8 cellular contexts compared by ENCODE assay signal in genomic region chr3:44762170-44762677, GRCh38. TPM values are rescaled to one million over a fixed set of nuclear protein-coding genes. Genes with fewer than 3 reads are reported as not detected.
DNase-seq lines count a peak whose midpoint lies in the region; ATAC-seq, FAIRE-seq and TF ChIP-seq lines count a peak whose summit lies in the region.

No MANE protein-coding gene starts in this region.

- H3K27me3 ChIP-seq in HepG2 (ENCODE audit: control insufficient read depth in 1 of 2, insufficient read depth in 2 of 2, low read length in 2 of 2) = no peaks in the 10 kb centered on the region; a peak in 2 of 5 replicates
- H3K27me3 ChIP-seq in upper lobe of right lung = no peaks in the 10 kb centered on the region

- peak overlapping the region; percentile 70 for H3K4me2 ChIP-seq in HepG2 (ENCODE audit: low read depth, low read length)

- intact Hi-C loops in HepG2 (cut with micrococcal nuclease; ENCODE audit: unreplicated experiment) = loop anchor here (10.0 kb wide), 1 partner anchor 227 kb away; no protein-coding TSS in a partner anchor
- intact Hi-C loops in upper lobe of right lung (cut with DNase I) = no loop called here

- H3K4me3 Mint-ChIP-seq in activated naive CD8-positive, alpha-beta T cell treated with anti-CD3 and anti-CD28 coated beads, Interleukin-2, amount 10 ng/mL, durations not matched to agents 7 days and 5 days = peak overlapping the region; percentile 84

- TF ChIP-seq EP300 in HepG2 (IDR thresholded peaks at IDR 0.05; ENCODE audit: low read depth in 2 of 2, low read length in 2 of 2) (no peak), HepG2 (CRISPR knock-in tag; IDR thresholded peaks at IDR 0.05; ENCODE audit: borderline replicate concordance) (no peak)

- CTCF ChIA-PET in HepG2 (lab: Yijun Ruan, JAX; ENCODE audit: low intra/inter-chr PET ratio, low total read pairs) = no interaction called here

- H3K9me3 ChIP-seq in HepG2 (ENCODE audit: low read length) (no peaks in the 10 kb centered on the region), upper lobe of right lung (no peaks in the 10 kb centered on the region)

- H3K36me3 ChIP-seq in HepG2 (replicated peaks in 1 of 2; ENCODE audit: control insufficient read depth in 1 of 2, insufficient read depth in 2 of 2, low read length in 2 of 2) (peaks cover 1 to 14% of the 10 kb centered on the region in 2 experiments; a peak in 4 of 5 replicates), upper lobe of right lung (no peaks in the 10 kb centered on the region)

- FAIRE-seq in HepG2 (lab: Jason Lieb, UNC) (no peak), H54 (lab: Jason Lieb, UNC) (no peak)

- TF ChIP-seq POLR2A in HepG2 (IDR thresholded peaks at IDR 0.05; ENCODE audit: insufficient read depth in 1 of 2, low read depth in 2 of 2, low read length in 2 of 2) (no peak), H54 (IDR thresholded peaks at IDR 0.05; ENCODE audit: low read depth, low read length) (no peak)

- H3K9ac ChIP-seq in HepG2 (ENCODE audit: insufficient read depth, low read depth, low read length) = peak overlapping the region; percentile 98

- TSS peak; percentile 87 for BruUV-seq in HepG2 (replicated peaks; lab: Mats Ljungman, UMichigan)

- peaks cover 52% of the 10 kb centered on the region for H3K79me2 ChIP-seq in HepG2 (ENCODE audit: insufficient read depth, low read length)

- POLR2A ChIA-PET in activated naive CD8-positive, alpha-beta T cell treated with anti-CD3 and anti-CD28 coated beads, Interleukin-2, amount 10 ng/mL, durations not matched to agents 7 days and 5 days (lab: Charles Lee) = interaction anchor here (1.1 to 2.5 kb wide), 6 partner anchors 10 to 322 kb away, joined by 4 to 22 read pairs (median 7); partner anchors contain the start of genes ZNF197 and ZNF501
- POLR2A ChIA-PET in HepG2 (lab: Yijun Ruan, JAX) = interaction anchor here (0.6 to 2.9 kb wide), 2 partner anchors 33 to 1767 kb away, joined by 4 to 26 read pairs; partner anchors contain the start of gene ZNF501

- TF ChIP-seq CTCF in GM12875 (IDR thresholded peaks at IDR 0.05; ENCODE audit: borderline replicate concordance, insufficient read depth, low read depth, low read length) (no peak), HepG2 (CRISPR knock-in tag; IDR thresholded peaks at IDR 0.05) (no peak), upper lobe of right lung (IDR thresholded peaks at IDR 0.05) (no peak)

- H3K27ac Mint-ChIP-seq in activated naive CD8-positive, alpha-beta T cell treated with anti-CD3 and anti-CD28 coated beads, Interleukin-2, amount 10 ng/mL, durations not matched to agents 7 days and 5 days = peak overlapping the region; percentile 84

- H3K9me3 Mint-ChIP-seq in activated naive CD8-positive, alpha-beta T cell treated with anti-CD3 and anti-CD28 coated beads, Interleukin-2, amount 10 ng/mL, durations not matched to agents 7 days and 5 days = peaks cover 27% of the 10 kb centered on the region

- peaks cover 25% of the 10 kb centered on the region for H3K4me1 Mint-ChIP-seq in activated naive CD8-positive, alpha-beta T cell treated with anti-CD3 and anti-CD28 coated beads, Interleukin-2, amount 10 ng/mL, durations not matched to agents 7 days and 5 days

- in situ Hi-C loops in HepG2 (cut with HindIII; ENCODE audit: extremely low pct_ligation_motif_present, low pct_unique_long_range_greater_than_20kb) = no loop called here

- H2AFZ ChIP-seq in HepG2 (ENCODE audit: low read length) = peak overlapping the region; percentile 89

- under 1% methylated on average over 9 of the region's 9 CpGs for WGBS in HepG2 (ENCODE audit: low lambda C conversion rate)

- no peaks in the 10 kb centered on the region for H3K27me3 Mint-ChIP-seq in activated naive CD8-positive, alpha-beta T cell treated with anti-CD3 and anti-CD28 coated beads, Interleukin-2, amount 10 ng/mL, durations not matched to agents 7 days and 5 days

- peaks cover 62% of the 10 kb centered on the region for H3K36me3 Mint-ChIP-seq in activated naive CD8-positive, alpha-beta T cell treated with anti-CD3 and anti-CD28 coated beads, Interleukin-2, amount 10 ng/mL, durations not matched to agents 7 days and 5 days

- no peak for TF ChIP-seq RAD21 in HepG2 (CRISPR knock-in tag; IDR thresholded peaks at IDR 0.05)

- ATAC-seq in activated naive CD8-positive, alpha-beta T cell treated with anti-CD3 and anti-CD28 coated beads, Interleukin-2, amount 10 ng/mL, durations not matched to agents 7 days and 5 days (ENCODE audit: low read depth) = no peak
- peak; percentile 26 for ATAC-seq in HepG2
- ATAC-seq in upper lobe of right lung = no peak
- ATAC-seq in GM21576 (IDR thresholded peaks at IDR 0.05; ENCODE audit: unreplicated experiment) = no peak

- peaks cover 37% of the 10 kb centered on the region for H3K4me1 ChIP-seq in HepG2 (ENCODE audit: insufficient read depth, low read length)
- H3K4me1 ChIP-seq in upper lobe of right lung = peaks cover 5% of the 10 kb centered on the region

- peak; percentile 54 for DNase-seq in HT-29 (ENCODE audit: low spot score)
- DNase-seq in activated naive CD8-positive, alpha-beta T cell treated with anti-CD3 and anti-CD28 coated beads, Interleukin-2, amount 10 ng/mL, durations not matched to agents 7 days and 5 days = no peak
- DNase-seq in HepG2 (ENCODE audit: low spot score) = no peak
- DNase-seq in upper lobe of right lung = no peak
- no peak for DNase-seq in H54 (ENCODE audit: insufficient read length, low spot score)
- no peak for DNase-seq in NCI-H187 (lab: John Stamatoyannopoulos, UW)

- H4K20me1 ChIP-seq in HepG2 (ENCODE audit: insufficient read depth, low read length) = no peaks in the 10 kb centered on the region

- H3K27ac ChIP-seq in HepG2 (ENCODE audit: extremely low read length, insufficient read depth, low read length) (peak overlapping the region; percentile 79), upper lobe of right lung (no peak overlapping the region)

- H3K4me3 ChIP-seq in GM12875 (ENCODE audit: low read depth, low read length) = peak overlapping the region; percentile 70
- H3K4me3 ChIP-seq in HepG2 (replicated peaks in 1 of 3; ENCODE audit: insufficient read depth in 1 of 3, low read depth in 2 of 3, low read length in 3 of 3) = peak overlapping the region; percentile 61 to 94 (median 88)
- peak overlapping the region; percentile 68 for H3K4me3 ChIP-seq in upper lobe of right lung

RNA-seq across cellular contexts. Expression of gene KIF15, which starts 0.6 kb away (rescaled TPM):
- total RNA-seq in HT-29 (2014; rRNA removed; shearing (Covaris generic)) = 4.9 and 5.5 TPM in 2 replicates
- total RNA-seq in activated naive CD8-positive, alpha-beta T cell treated with anti-CD3 and anti-CD28 coated beads, Interleukin-2, amount 10 ng/mL, durations not matched to agents 7 days and 5 days = 10 to 100 TPM; 39.8 to 42.3 TPM
- total RNA-seq in HepG2 (2016; rRNA removed; fragmentation: Illumina TruSeq; extraction: Trizol) (33.8 and 55.1 TPM in 2 replicates), upper lobe of right lung (0.81 TPM)
- total RNA-seq in HepG2 (2016; cell fraction: cytosol; rRNA removed; fragmentation: Illumina TruSeq; extraction: Trizol; ENCODE audit: low read depth) = 8.8 and 10.0 TPM in 2 replicates
- total RNA-seq in HepG2 (2016; cell fraction: insoluble cytoplasmic fraction; rRNA removed; fragmentation: Illumina TruSeq; extraction: Trizol) = 33.4 and 55.8 TPM in 2 replicates
- 10.9 and 12.8 TPM in 2 replicates for total RNA-seq in HepG2 (2016; cell fraction: membrane; rRNA removed; fragmentation: Illumina TruSeq; extraction: Trizol)
- total RNA-seq in HepG2 (2016; cell fraction: nucleus; rRNA removed; fragmentation: Illumina TruSeq; extraction: Trizol) = 19.9 and 20.6 TPM in 2 replicates
- 2.7 and 4.8 TPM in 2 replicates for polyA plus RNA-seq in HepG2 (2011; rRNA removed)
- 1.7 and 1.9 TPM in 2 replicates for polyA plus RNA-seq in HepG2 (2011; cell fraction: cytosol; rRNA removed)
- polyA plus RNA-seq in HepG2 (2011; cell fraction: nucleus; rRNA removed) = 2.1 and 2.3 TPM in 2 replicates
- polyA plus RNA-seq in HepG2 (2012) = 3.2 and 9.1 TPM in 2 replicates
- polyA plus RNA-seq in HepG2 (2016; cell fraction: cytosol; fragmentation: Illumina TruSeq; extraction: Trizol; ENCODE audit: low read depth) = 1.5 and 1.6 TPM in 2 replicates
- 36.2 and 41.4 TPM in 2 replicates for polyA plus RNA-seq in HepG2 (2016; cell fraction: insoluble cytoplasmic fraction; fragmentation: Illumina TruSeq; extraction: Trizol; ENCODE audit: low read depth)
- 4.0 and 5.2 TPM in 2 replicates for polyA plus RNA-seq in HepG2 (2016; cell fraction: membrane; fragmentation: Illumina TruSeq; extraction: Trizol; ENCODE audit: low read depth)
- polyA plus RNA-seq in HepG2 (2016; cell fraction: nucleus; fragmentation: Illumina TruSeq; extraction: Trizol; ENCODE audit: insufficient read depth, low read depth) = 20.2 and 21.3 TPM in 2 replicates
- 3.8 and 10.8 TPM in 2 replicates for polyA minus RNA-seq in HepG2 (2011; rRNA and poly(A)+ RNA removed; ENCODE audit: low replicate concordance)
- 4.3 and 6.2 TPM in 2 replicates for polyA minus RNA-seq in HepG2 (2011; cell fraction: cytosol; rRNA and poly(A)+ RNA removed)
- 12.2 TPM in 2 replicates for polyA minus RNA-seq in HepG2 (2011; cell fraction: nucleus; rRNA and poly(A)+ RNA removed)

RNA-seq across cellular contexts. Expression of gene KIAA1143, which starts 0.8 kb away (rescaled TPM):
- 7.4 and 8.6 TPM in 2 replicates for total RNA-seq in HT-29 (2014; rRNA removed; shearing (Covaris generic))
- total RNA-seq in activated naive CD8-positive, alpha-beta T cell treated with anti-CD3 and anti-CD28 coated beads, Interleukin-2, amount 10 ng/mL, durations not matched to agents 7 days and 5 days = 10 to 100 TPM; 45.3 to 46.4 TPM
- total RNA-seq in HepG2 (2016; rRNA removed; fragmentation: Illumina TruSeq; extraction: Trizol) = 27.2 and 49.0 TPM in 2 replicates
- total RNA-seq in HepG2 (2016; cell fraction: cytosol; rRNA removed; fragmentation: Illumina TruSeq; extraction: Trizol; ENCODE audit: low read depth) = 7.0 and 9.8 TPM in 2 replicates
- 22.9 and 47.8 TPM in 2 replicates for total RNA-seq in HepG2 (2016; cell fraction: insoluble cytoplasmic fraction; rRNA removed; fragmentation: Illumina TruSeq; extraction: Trizol)
- 16.2 and 16.3 TPM in 2 replicates for total RNA-seq in HepG2 (2016; cell fraction: membrane; rRNA removed; fragmentation: Illumina TruSeq; extraction: Trizol)
- total RNA-seq in HepG2 (2016; cell fraction: nucleus; rRNA removed; fragmentation: Illumina TruSeq; extraction: Trizol) = 14.3 and 19.8 TPM in 2 replicates
- 8.3 and 9.9 TPM in 2 replicates for polyA plus RNA-seq in HepG2 (2011; rRNA removed)
- polyA plus RNA-seq in HepG2 (2011; cell fraction: cytosol; rRNA removed) = 4.5 and 7.7 TPM in 2 replicates
- 2.4 and 3.2 TPM in 2 replicates for polyA plus RNA-seq in HepG2 (2011; cell fraction: nucleus; rRNA removed)
- polyA plus RNA-seq in HepG2 (2012) = 10.2 and 16.6 TPM in 2 replicates
- 6.1 and 6.7 TPM in 2 replicates for polyA plus RNA-seq in HepG2 (2016; cell fraction: cytosol; fragmentation: Illumina TruSeq; extraction: Trizol; ENCODE audit: low read depth)
- polyA plus RNA-seq in HepG2 (2016; cell fraction: insoluble cytoplasmic fraction; fragmentation: Illumina TruSeq; extraction: Trizol; ENCODE audit: low read depth) = 44.4 and 45.8 TPM in 2 replicates
- polyA plus RNA-seq in HepG2 (2016; cell fraction: membrane; fragmentation: Illumina TruSeq; extraction: Trizol; ENCODE audit: low read depth) = 14.4 and 15.2 TPM in 2 replicates
- 16.7 and 28.1 TPM in 2 replicates for polyA plus RNA-seq in HepG2 (2016; cell fraction: nucleus; fragmentation: Illumina TruSeq; extraction: Trizol; ENCODE audit: insufficient read depth, low read depth)
- 11.1 and 15.6 TPM in 2 replicates for polyA minus RNA-seq in HepG2 (2011; rRNA and poly(A)+ RNA removed; ENCODE audit: low replicate concordance)
- 15.4 and 16.9 TPM in 2 replicates for polyA minus RNA-seq in HepG2 (2011; cell fraction: cytosol; rRNA and poly(A)+ RNA removed)
- 6.4 and 10.3 TPM in 2 replicates for polyA minus RNA-seq in HepG2 (2011; cell fraction: nucleus; rRNA and poly(A)+ RNA removed)
- 25.2 TPM for total RNA-seq in upper lobe of right lung

RNA-seq across cellular contexts. Expression of gene ZNF501, which starts 32.8 kb away (rescaled TPM):
- 0.08 and 4.8 TPM in 2 replicates for total RNA-seq in HT-29 (2014; rRNA removed; shearing (Covaris generic))
- 1 to 10 TPM; 4.3 to 6.3 TPM for total RNA-seq in activated naive CD8-positive, alpha-beta T cell treated with anti-CD3 and anti-CD28 coated beads, Interleukin-2, amount 10 ng/mL, durations not matched to agents 7 days and 5 days
- total RNA-seq in HepG2 (2016; rRNA removed; fragmentation: Illumina TruSeq; extraction: Trizol) (2.8 and 4.1 TPM in 2 replicates), upper lobe of right lung (4.5 TPM)
- 0.51 and 0.88 TPM in 2 replicates for total RNA-seq in HepG2 (2016; cell fraction: cytosol; rRNA removed; fragmentation: Illumina TruSeq; extraction: Trizol; ENCODE audit: low read depth)
- total RNA-seq in HepG2 (2016; cell fraction: insoluble cytoplasmic fraction; rRNA removed; fragmentation: Illumina TruSeq; extraction: Trizol) = 2.4 and 4.9 TPM in 2 replicates
- 2.4 and 2.9 TPM in 2 replicates for total RNA-seq in HepG2 (2016; cell fraction: membrane; rRNA removed; fragmentation: Illumina TruSeq; extraction: Trizol)
- 3.1 and 5.4 TPM in 2 replicates for total RNA-seq in HepG2 (2016; cell fraction: nucleus; rRNA removed; fragmentation: Illumina TruSeq; extraction: Trizol)
- 1.4 and 2.4 TPM in 2 replicates for polyA plus RNA-seq in HepG2 (2011; rRNA removed)
- polyA plus RNA-seq in HepG2 (2011; cell fraction: cytosol; rRNA removed) = 1.2 and 1.8 TPM in 2 replicates
- polyA plus RNA-seq in HepG2 (2011; cell fraction: nucleus; rRNA removed) = 1.1 TPM in 2 replicates
- 2.2 and 2.6 TPM in 2 replicates for polyA plus RNA-seq in HepG2 (2012)
- polyA plus RNA-seq in HepG2 (2016; cell fraction: cytosol; fragmentation: Illumina TruSeq; extraction: Trizol; ENCODE audit: low read depth) = 0.80 and 1.3 TPM in 2 replicates
- polyA plus RNA-seq in HepG2 (2016; cell fraction: insoluble cytoplasmic fraction; fragmentation: Illumina TruSeq; extraction: Trizol; ENCODE audit: low read depth) = 2.9 and 3.9 TPM in 2 replicates
- polyA plus RNA-seq in HepG2 (2016; cell fraction: membrane; fragmentation: Illumina TruSeq; extraction: Trizol; ENCODE audit: low read depth) = 1.2 and 2.2 TPM in 2 replicates
- polyA plus RNA-seq in HepG2 (2016; cell fraction: nucleus; fragmentation: Illumina TruSeq; extraction: Trizol; ENCODE audit: insufficient read depth, low read depth) = 1.8 and 2.9 TPM in 2 replicates
- 2.2 TPM in 1 of 2 replicates, not detected in the other for polyA minus RNA-seq in HepG2 (2011; rRNA and poly(A)+ RNA removed; ENCODE audit: low replicate concordance)
- polyA minus RNA-seq in HepG2 (2011; cell fraction: cytosol; rRNA and poly(A)+ RNA removed) = 1.7 and 2.4 TPM in 2 replicates
- 3.6 and 6.7 TPM in 2 replicates for polyA minus RNA-seq in HepG2 (2011; cell fraction: nucleus; rRNA and poly(A)+ RNA removed)

RNA-seq across cellular contexts. Expression of gene ZNF502, which starts 49.8 kb away (rescaled TPM):
- 0.23 and 0.79 TPM in 2 replicates for total RNA-seq in HT-29 (2014; rRNA removed; shearing (Covaris generic))
- 1 to 10 TPM; 2.9 to 3.2 TPM for total RNA-seq in activated naive CD8-positive, alpha-beta T cell treated with anti-CD3 and anti-CD28 coated beads, Interleukin-2, amount 10 ng/mL, durations not matched to agents 7 days and 5 days
- total RNA-seq in HepG2 (2016; rRNA removed; fragmentation: Illumina TruSeq; extraction: Trizol) (not detected in 2 replicates), upper lobe of right lung (4.1 TPM)
- total RNA-seq in HepG2 (2016; cell fraction: cytosol; rRNA removed; fragmentation: Illumina TruSeq; extraction: Trizol; ENCODE audit: low read depth) = not detected in 2 replicates
- not detected in 2 replicates for total RNA-seq in HepG2 (2016; cell fraction: insoluble cytoplasmic fraction; rRNA removed; fragmentation: Illumina TruSeq; extraction: Trizol)
- not detected in 2 replicates for total RNA-seq in HepG2 (2016; cell fraction: membrane; rRNA removed; fragmentation: Illumina TruSeq; extraction: Trizol)
- not detected in 2 replicates for total RNA-seq in HepG2 (2016; cell fraction: nucleus; rRNA removed; fragmentation: Illumina TruSeq; extraction: Trizol)
- not detected in 2 replicates for polyA plus RNA-seq in HepG2 (2011; rRNA removed)
- polyA plus RNA-seq in HepG2 (2011; cell fraction: cytosol; rRNA removed) = not detected in 2 replicates
- not detected in 2 replicates for polyA plus RNA-seq in HepG2 (2011; cell fraction: nucleus; rRNA removed)
- polyA plus RNA-seq in HepG2 (2012) = not detected in 2 replicates
- not detected in 2 replicates for polyA plus RNA-seq in HepG2 (2016; cell fraction: cytosol; fragmentation: Illumina TruSeq; extraction: Trizol; ENCODE audit: low read depth)
- polyA plus RNA-seq in HepG2 (2016; cell fraction: insoluble cytoplasmic fraction; fragmentation: Illumina TruSeq; extraction: Trizol; ENCODE audit: low read depth) = not detected in 2 replicates
- not detected in 2 replicates for polyA plus RNA-seq in HepG2 (2016; cell fraction: membrane; fragmentation: Illumina TruSeq; extraction: Trizol; ENCODE audit: low read depth)
- polyA plus RNA-seq in HepG2 (2016; cell fraction: nucleus; fragmentation: Illumina TruSeq; extraction: Trizol; ENCODE audit: insufficient read depth, low read depth) = not detected in 2 replicates
- polyA minus RNA-seq in HepG2 (2011; rRNA and poly(A)+ RNA removed; ENCODE audit: low replicate concordance) = not detected in 2 replicates
- polyA minus RNA-seq in HepG2 (2011; cell fraction: cytosol; rRNA and poly(A)+ RNA removed) = not detected in 2 replicates
- not detected in 2 replicates for polyA minus RNA-seq in HepG2 (2011; cell fraction: nucleus; rRNA and poly(A)+ RNA removed)
